In genomic region chr19:29119582-29119981, GRCh38 we compare ENCODE assay signal across 10 cellular contexts.
DNase-seq lines count a peak whose midpoint lies in the region; ATAC-seq and TF ChIP-seq lines count a peak whose summit lies in the region.
"Had no signal": no experiment of that assay in that cellular context is flagged by ENCODE, and none has a peak within 500 bp of the region (broad histone marks: within the 10 kb centered on the region; RNA-seq: fewer than 3 reads in every experiment).

No MANE protein-coding gene starts in this region.

- H3K4me1 ChIP-seq in HCT116 (ENCODE audit: control insufficient read depth in 1 of 2, insufficient read depth in 2 of 2, low read length in 2 of 2) (no peaks in the 10 kb centered on the region), neuronal stem cell (ENCODE audit: control insufficient read depth in 2 of 2, insufficient read depth in 1 of 2, low read depth in 1 of 2, low read length in 2 of 2) (peaks cover 0 to 19% of the 10 kb centered on the region in 2 donors)

- peaks cover 0 to 3% (median 0%) of the 10 kb centered on the region in 3 donors for H3K27me3 Mint-ChIP-seq in CD14-positive monocyte (ENCODE audit: low read depth in 3 of 3)

- H3K23ac ChIP-seq in neuronal stem cell (ENCODE audit: low read depth, low read length, poor library complexity): no peak overlapping the region

- H4K91ac ChIP-seq in neuronal stem cell (ENCODE audit: low read depth, low read length, poor library complexity): no peak overlapping the region

- H3K9me2 ChIP-seq in HCT116 (ENCODE audit: insufficient read depth): no peaks in the 10 kb centered on the region

- H2AK5ac ChIP-seq in neuronal stem cell (ENCODE audit: low read depth, low read length): no peak overlapping the region

- no CpG with 5 or more reads among the region's 9 CpGs for WGBS in neuronal stem cell (ENCODE audit: extremely low coverage in 2 of 2, insufficient read length in 2 of 2, insufficient replicate concordance in 1 of 2), 2 donors

- no peak overlapping the region for H3K4ac ChIP-seq in neuronal stem cell (ENCODE audit: low read length)

- no peak overlapping the region for H2BK120ac ChIP-seq in neuronal stem cell (ENCODE audit: low read depth, low read length)

- no peak overlapping the region for H3K9ac ChIP-seq in HCT116 (ENCODE audit: low read length)
- no peak overlapping the region for H3K9ac ChIP-seq in neuronal stem cell (ENCODE audit: low read depth, low read length, poor library complexity)

- DNase-seq in AG10803 (ENCODE audit: low read depth) (no peak), HCT116 (ENCODE audit: low read depth, low spot score) (no peak), cerebellum (ENCODE audit: low spot score) (peak; percentile 27), myocyte (ENCODE audit: low read depth) (peak; percentile 17), NOMO-1 (lab: John Stamatoyannopoulos, UW; ENCODE audit: unreplicated experiment in 2 of 2) (no peak), CD14-positive monocyte (ENCODE audit: low spot score) (no peak), neuronal stem cell (ENCODE audit: low spot score) (no peak)
- DNase-seq: effector CD4-positive, alpha-beta T cell had no signal

- no peaks in the 10 kb centered on the region for H4K20me1 ChIP-seq in HCT116 (ENCODE audit: insufficient read depth)

- H3K79me2 ChIP-seq in HCT116 (ENCODE audit: insufficient read depth, low read length): no peaks in the 10 kb centered on the region

- no peak overlapping the region for H3K4me3 Mint-ChIP-seq in CD14-positive monocyte

- H3K9me3 ChIP-seq in HCT116 (ENCODE audit: control insufficient read depth in 1 of 2, insufficient read depth in 1 of 2, low read depth in 1 of 2, low read length in 2 of 2): no peaks in the 10 kb centered on the region
- peaks cover 0 to 1% of the 10 kb centered on the region in 2 donors for H3K9me3 ChIP-seq in neuronal stem cell (replicated peaks in 1 of 2; ENCODE audit: control insufficient read depth in 2 of 2, insufficient read depth in 1 of 2, low read depth in 1 of 2, low read length in 2 of 2)

- no peak overlapping the region for H2AFZ ChIP-seq in HCT116 (ENCODE audit: low read depth, low read length, poor library complexity, severe bottlenecking)
- H2AFZ ChIP-seq in neuronal stem cell (ENCODE audit: low read length): no peak overlapping the region

- RAD21 ChIA-PET in HCT116 (lab: Charles Lee; ENCODE audit: low non-redundant PET in 1 of 2, low total read pairs in 2 of 2, uncharacterized antibody in 2 of 2, unreplicated experiment in 2 of 2): no interaction called here

- H3K27ac Mint-ChIP-seq in CD14-positive monocyte: no peak overlapping the region

- H3K36me3 Mint-ChIP-seq in CD14-positive monocyte: no peaks in the 10 kb centered on the region

- ATAC-seq in HCT116 (no peak), GM18868 (IDR thresholded peaks at IDR 0.05; ENCODE audit: unreplicated experiment) (no peak)

- no peak overlapping the region for H2BK5ac ChIP-seq in neuronal stem cell (ENCODE audit: low read length)

- H3K9me3 Mint-ChIP-seq in CD14-positive monocyte: peaks cover 3 to 33% (median 8%) of the 10 kb centered on the region in 7 donors

- H3K18ac ChIP-seq in neuronal stem cell (ENCODE audit: low read length): no peak overlapping the region

- CTCF ChIA-PET in HCT116 (lab: Charles Lee): interaction anchor here (1.0 kb wide), 1 partner anchor 144 kb away, joined by 3 read pairs; no protein-coding TSS in a partner anchor

- H3K4me2 ChIP-seq in HCT116 (ENCODE audit: low read length) (no peak overlapping the region), neuronal stem cell (ENCODE audit: insufficient read depth, low read length, poor library complexity, severe bottlenecking) (no peak overlapping the region)

- no peak for TF ChIP-seq RAD21 in HCT116 (IDR thresholded peaks at IDR 0.05; ENCODE audit: low read depth)

- H3K27me3 ChIP-seq in HCT116 (ENCODE audit: insufficient read depth, low read length): no peaks in the 10 kb centered on the region
- no peaks in the 10 kb centered on the region for H3K27me3 ChIP-seq in neuronal stem cell (ENCODE audit: control insufficient read depth in 3 of 3, insufficient read depth in 3 of 3, low read depth in 1 of 3, low read length in 3 of 3)

- H3K4me3 ChIP-seq in AG10803 (ENCODE audit: low read length) (no peak overlapping the region), HCT116 (replicated peaks in 1 of 2; ENCODE audit: low read depth in 1 of 2, low read length in 2 of 2) (no peak overlapping the region), neuronal stem cell (ENCODE audit: low read length in 2 of 2) (no peak overlapping the region)

- POLR2A ChIA-PET in HCT116 (lab: Charles Lee): no interaction called here

- peak; percentile 38 for TF ChIP-seq CTCF in AG10803 (conservative IDR thresholded peaks at IDR 0.05; ENCODE audit: low read length)
- no peak for TF ChIP-seq CTCF in HCT116 (IDR thresholded peaks at IDR 0.05 in 2 of 3, conservative IDR thresholded peaks at IDR 0.05 in 1 of 3; ENCODE audit: borderline replicate concordance in 1 of 3, insufficient read depth in 1 of 3, low read depth in 2 of 3, low read length in 2 of 3)
- TF ChIP-seq CTCF in CD14-positive monocyte (IDR thresholded peaks at IDR 0.05): no peak

- BruUV-seq in HCT116 (replicated peaks; lab: Mats Ljungman, UMichigan): no TSS peak

- intact Hi-C loops in HCT116 (cut with micrococcal nuclease) (no loop called here), CD14-positive monocyte (cut with micrococcal nuclease) (no loop called here)

- H3K36me3 ChIP-seq in HCT116 (ENCODE audit: control insufficient read depth in 1 of 2, insufficient read depth in 2 of 2, low read length in 2 of 2) (no peaks in the 10 kb centered on the region), neuronal stem cell (replicated peaks in 1 of 2; ENCODE audit: control insufficient read depth in 2 of 2, insufficient read depth in 2 of 2, low read length in 2 of 2) (no peaks in the 10 kb centered on the region)

- H3K27ac ChIP-seq in HCT116 (ENCODE audit: low read depth, low read length): no peak overlapping the region
- no peak overlapping the region for H3K27ac ChIP-seq in neuronal stem cell (replicated peaks; ENCODE audit: low read length)
- H3K27ac ChIP-seq: C4-2B had no signal

- no peak for TF ChIP-seq POLR2A in HCT116 (IDR thresholded peaks at IDR 0.05; ENCODE audit: borderline replicate concordance, extremely low read depth, insufficient read depth, insufficient read length)

- H3K14ac ChIP-seq in neuronal stem cell (ENCODE audit: low read length): no peak overlapping the region

- no peaks in the 10 kb centered on the region for H3K4me1 Mint-ChIP-seq in CD14-positive monocyte

- H4K8ac ChIP-seq in neuronal stem cell (ENCODE audit: low read depth, low read length): no peak overlapping the region

- H2BK12ac ChIP-seq in neuronal stem cell (ENCODE audit: low read length): no peak overlapping the region

- no peak overlapping the region for H2BK15ac ChIP-seq in neuronal stem cell (ENCODE audit: low read length)

- H3K79me1 ChIP-seq in neuronal stem cell (ENCODE audit: low read depth, low read length): no peaks in the 10 kb centered on the region

TF ChIP-seq in HCT116, 20 proteins besides CTCF, POLR2A, EP300 and RAD21:
- TF ChIP-seq CBX3 (IDR thresholded peaks at IDR 0.05; ENCODE audit: low read depth): no peak
- no peak for TF ChIP-seq SIN3A (IDR thresholded peaks at IDR 0.05; ENCODE audit: low read depth)
- TF ChIP-seq POLR2AphosphoS5 (IDR thresholded peaks at IDR 0.05; ENCODE audit: low read depth, low read length): no peak
- TF ChIP-seq EZH2phosphoT487 (IDR thresholded peaks at IDR 0.05; ENCODE audit: borderline replicate concordance): no peak
- TF ChIP-seq REST (IDR thresholded peaks at IDR 0.05; ENCODE audit: low read depth): 0 out of 2 replicates have a peak, but pooled peaks have one; percentile 6
- no peak for TF ChIP-seq ZNF274 (IDR thresholded peaks at IDR 0.05; ENCODE audit: low read depth, low read length)
- no peak for TF ChIP-seq JUND (IDR thresholded peaks at IDR 0.05)
- no peak for TF ChIP-seq SP1 (IDR thresholded peaks at IDR 0.05; ENCODE audit: low read depth)

Comparison
In these comparisons a context has a peak if more than half of its experiments do, and no peak if none do; other contexts are left out.
1. DNase-seq: peak in cerebellum (single experiment) and myocyte (single experiment); none in AG10803 (single experiment), HCT116 (single experiment), NOMO-1 (0 of 2), CD14-positive monocyte (single experiment) and neuronal stem cell (single experiment).